8 cellular contexts compared by ENCODE assay signal in genomic region chr22:45671051-45671782, GRCh38. TPM values are rescaled to one million over a fixed set of nuclear protein-coding genes. Genes with fewer than 3 reads are reported as not detected.
DNase-seq lines count a peak whose midpoint lies in the region; ATAC-seq and TF ChIP-seq lines count a peak whose summit lies in the region.

No MANE protein-coding gene starts in this region.

- H3K36me3 Mint-ChIP-seq in type B pancreatic cell = peaks cover 16% of the 10 kb centered on the region

- TF ChIP-seq POLR2A in NB4 (IDR thresholded peaks at IDR 0.05; ENCODE audit: extremely low read depth, insufficient read length) = no peak

- H3K4me3 ChIP-seq in GM06990 (replicated peaks; ENCODE audit: low read depth, low read length) (peak overlapping the region; percentile 99), NB4 (ENCODE audit: low read depth, low read length) (peak overlapping the region; percentile 91), coronary artery (peak overlapping the region; percentile 83), lung (peak overlapping the region; percentile 68)

- H3K4me1 ChIP-seq in lung (ENCODE audit: control insufficient read depth in 2 of 2, insufficient read depth in 2 of 2, low read length in 2 of 2) = peaks cover 6 to 17% of the 10 kb centered on the region in 2 donors

- peak overlapping the region; percentile 71 for H3K27ac Mint-ChIP-seq in type B pancreatic cell

- no peaks in the 10 kb centered on the region for H3K9me3 Mint-ChIP-seq in type B pancreatic cell

- H3K4me1 Mint-ChIP-seq in type B pancreatic cell (ENCODE audit: unreplicated experiment) = peaks cover 26% of the 10 kb centered on the region

- H3K4me3 Mint-ChIP-seq in type B pancreatic cell = peak overlapping the region; percentile 90

- peak overlapping the region; percentile 72 to 85 for H3K27ac ChIP-seq in coronary artery
- peak overlapping the region; percentile 64 to 88 for H3K27ac ChIP-seq in lung (ENCODE audit: low read depth in 1 of 2, low read length in 1 of 2)

- H3K9me3 ChIP-seq in lung (ENCODE audit: control insufficient read depth in 2 of 2, insufficient read depth in 1 of 2, low read length in 1 of 2) = no peaks in the 10 kb centered on the region

- 6 to 11% methylated on average over 27 to 32 of the region's 32 CpGs for WGBS in lung, 2 donors

- H3K27me3 Mint-ChIP-seq in type B pancreatic cell = peaks cover 8% of the 10 kb centered on the region

- no peak for DNase-seq in GM06990 (ENCODE audit: extremely low read depth, insufficient read length)
- no peak for DNase-seq in NB4 (ENCODE audit: low read depth)
- DNase-seq in coronary artery (ENCODE audit: low spot score) = peak; percentile 73
- no peak for DNase-seq in lung (ENCODE audit: low spot score)
- DNase-seq in type B pancreatic cell (ENCODE audit: extremely low spot score, unreplicated experiment) = no peak
- no peak for DNase-seq in RKO (ENCODE audit: low spot score)
- DNase-seq in glomerular visceral epithelial cell (ENCODE audit: extremely low spot score) = no peak
- no peak for DNase-seq in NCI-H2107 (lab: John Stamatoyannopoulos, UW)

- ATAC-seq in lung (ENCODE audit: insufficient read depth, low FRiP score) = no peak

- TF ChIP-seq CTCF in GM06990 (IDR thresholded peaks at IDR 0.05; ENCODE audit: insufficient read depth, low read length, poor library complexity, severe bottlenecking) = no peak
- TF ChIP-seq CTCF in NB4 (IDR thresholded peaks at IDR 0.05; ENCODE audit: low read depth, low read length) = no peak
- no peak for TF ChIP-seq CTCF in coronary artery (IDR thresholded peaks at IDR 0.05)
- no peak for TF ChIP-seq CTCF in lung (IDR thresholded peaks at IDR 0.05; ENCODE audit: control extremely low read depth, extremely low read depth)
- no peak for TF ChIP-seq CTCF in type B pancreatic cell (conservative IDR thresholded peaks at IDR 0.05)

- H3K36me3 ChIP-seq in GM06990 (ENCODE audit: control insufficient read depth, insufficient read depth, low read length) (peaks cover 2% of the 10 kb centered on the region), lung (ENCODE audit: control insufficient read depth in 2 of 2, insufficient read depth in 2 of 2, low read length in 2 of 2) (no peaks in the 10 kb centered on the region)

- no peaks in the 10 kb centered on the region for H3K27me3 ChIP-seq in GM06990 (replicated peaks; ENCODE audit: control insufficient read depth, insufficient read depth, low read length)
- no peaks in the 10 kb centered on the region for H3K27me3 ChIP-seq in lung (ENCODE audit: control insufficient read depth, insufficient read depth)

RNA-seq across cellular contexts. Expression of gene ATXN10, which starts 0.4 kb away (rescaled TPM):
- 100 to 1,000 TPM; 120 to 164 TPM for total RNA-seq in lung
- polyA plus RNA-seq in lung = 10 to 100 TPM; 41.9 to 64.7 TPM
- 117 and 182 TPM in 2 replicates for total RNA-seq in type B pancreatic cell (ENCODE audit: low replicate concordance)
